In genomic region chr7:80907141-80907601, GRCh38 we compare ENCODE assay signal across 1 cellular context.
TF ChIP-seq lines count a peak whose summit lies in the region.

No MANE protein-coding gene starts in this region.

TF ChIP-seq in HEK293, 187 proteins besides CTCF, POLR2A, EP300 and RAD21 (continued from another document):
- TF ChIP-seq PRDM4 (tag by site-specific recombination; IDR thresholded peaks at IDR 0.05) (no peak), ZNF837 (tag by site-specific recombination; IDR thresholded peaks at IDR 0.05) (no peak), ZNF639 (tag by site-specific recombination; IDR thresholded peaks at IDR 0.05) (no peak), FEZF1 (tag by site-specific recombination; IDR thresholded peaks at IDR 0.05) (peak; percentile 79), ZBTB48 (tag by site-specific recombination; IDR thresholded peaks at IDR 0.05) (no peak), ZNF239 (tag by site-specific recombination; IDR thresholded peaks at IDR 0.05) (no peak), ZNF221 (tag by site-specific recombination; IDR thresholded peaks at IDR 0.05; ENCODE audit: borderline replicate concordance) (no peak), ZNF510 (tag by site-specific recombination; IDR thresholded peaks at IDR 0.05; ENCODE audit: insufficient replicate concordance) (no peak), ZNF335 (tag by site-specific recombination; conservative IDR thresholded peaks at IDR 0.05) (peak; percentile 32), ZNF701 (tag by site-specific recombination; IDR thresholded peaks at IDR 0.05) (no peak), TSHZ1 (tag by site-specific recombination; IDR thresholded peaks at IDR 0.05; ENCODE audit: borderline replicate concordance) (no peak), ZNF768 (tag by site-specific recombination; IDR thresholded peaks at IDR 0.05) (no peak), PRDM2 (tag by site-specific recombination; IDR thresholded peaks at IDR 0.05; ENCODE audit: borderline replicate concordance) (no peak), ZSCAN30 (tag by site-specific recombination; IDR thresholded peaks at IDR 0.05) (no peak), ZNF610 (tag by site-specific recombination; IDR thresholded peaks at IDR 0.05; ENCODE audit: borderline replicate concordance) (no peak), ZFHX2 (tag by site-specific recombination; conservative IDR thresholded peaks at IDR 0.05) (no peak)
- TF ChIP-seq, protein P1, sequence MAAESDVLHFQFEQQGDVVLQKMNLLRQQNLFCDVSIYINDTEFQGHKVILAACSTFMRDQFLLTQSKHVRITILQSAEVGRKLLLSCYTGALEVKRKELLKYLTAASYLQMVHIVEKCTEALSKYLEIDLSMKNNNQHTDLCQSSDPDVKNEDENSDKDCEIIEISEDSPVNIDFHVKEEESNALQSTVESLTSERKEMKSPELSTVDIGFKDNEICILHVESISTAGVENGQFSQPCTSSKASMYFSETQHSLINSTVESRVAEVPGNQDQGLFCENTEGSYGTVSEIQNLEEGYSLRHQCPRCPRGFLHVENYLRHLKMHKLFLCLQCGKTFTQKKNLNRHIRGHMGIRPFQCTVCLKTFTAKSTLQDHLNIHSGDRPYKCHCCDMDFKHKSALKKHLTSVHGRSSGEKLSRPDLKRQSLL (tag by site-specific recombination; IDR thresholded peaks at IDR 0.05) = peak; percentile 46; the same call in 1 of the 2 replicates
- TF ChIP-seq, protein P2, sequence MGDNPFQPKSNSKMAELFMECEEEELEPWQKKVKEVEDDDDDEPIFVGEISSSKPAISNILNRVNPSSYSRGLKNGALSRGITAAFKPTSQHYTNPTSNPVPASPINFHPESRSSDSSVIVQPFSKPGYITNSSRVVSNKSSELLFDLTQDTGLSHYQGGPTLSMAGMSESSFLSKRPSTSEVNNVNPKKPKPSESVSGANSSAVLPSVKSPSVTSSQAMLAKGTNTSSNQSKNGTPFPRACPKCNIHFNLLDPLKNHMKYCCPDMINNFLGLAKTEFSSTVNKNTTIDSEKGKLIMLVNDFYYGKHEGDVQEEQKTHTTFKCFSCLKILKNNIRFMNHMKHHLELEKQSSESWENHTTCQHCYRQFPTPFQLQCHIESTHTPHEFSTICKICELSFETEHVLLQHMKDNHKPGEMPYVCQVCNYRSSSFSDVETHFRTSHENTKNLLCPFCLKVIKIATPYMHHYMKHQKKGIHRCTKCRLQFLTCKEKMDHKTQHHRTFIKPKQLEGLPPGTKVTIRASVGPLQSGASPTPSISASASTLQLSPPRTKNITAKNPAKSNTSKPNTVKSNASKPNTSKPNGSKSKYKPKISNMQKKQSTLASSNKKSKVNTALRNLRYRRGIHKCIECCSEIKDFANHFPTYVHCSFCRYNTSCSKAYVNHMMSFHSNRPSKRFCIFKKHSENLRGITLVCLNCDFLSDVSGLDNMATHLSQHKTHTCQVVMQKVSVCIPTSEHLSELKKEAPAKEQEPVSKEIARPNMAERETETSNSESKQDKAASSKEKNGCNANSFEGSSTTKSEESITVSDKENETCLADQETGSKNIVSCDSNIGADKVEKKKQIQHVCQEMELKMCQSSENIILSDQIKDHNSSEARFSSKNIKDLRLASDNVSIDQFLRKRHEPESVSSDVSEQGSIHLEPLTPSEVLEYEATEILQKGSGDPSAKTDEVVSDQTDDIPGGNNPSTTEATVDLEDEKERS (tag by site-specific recombination; IDR thresholded peaks at IDR 0.05) = no peak
- TF ChIP-seq, protein P3, sequence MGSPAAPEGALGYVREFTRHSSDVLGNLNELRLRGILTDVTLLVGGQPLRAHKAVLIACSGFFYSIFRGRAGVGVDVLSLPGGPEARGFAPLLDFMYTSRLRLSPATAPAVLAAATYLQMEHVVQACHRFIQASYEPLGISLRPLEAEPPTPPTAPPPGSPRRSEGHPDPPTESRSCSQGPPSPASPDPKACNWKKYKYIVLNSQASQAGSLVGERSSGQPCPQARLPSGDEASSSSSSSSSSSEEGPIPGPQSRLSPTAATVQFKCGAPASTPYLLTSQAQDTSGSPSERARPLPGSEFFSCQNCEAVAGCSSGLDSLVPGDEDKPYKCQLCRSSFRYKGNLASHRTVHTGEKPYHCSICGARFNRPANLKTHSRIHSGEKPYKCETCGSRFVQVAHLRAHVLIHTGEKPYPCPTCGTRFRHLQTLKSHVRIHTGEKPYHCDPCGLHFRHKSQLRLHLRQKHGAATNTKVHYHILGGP (tag by site-specific recombination; IDR thresholded peaks at IDR 0.05) = no peak
- TF ChIP-seq, protein P4, sequence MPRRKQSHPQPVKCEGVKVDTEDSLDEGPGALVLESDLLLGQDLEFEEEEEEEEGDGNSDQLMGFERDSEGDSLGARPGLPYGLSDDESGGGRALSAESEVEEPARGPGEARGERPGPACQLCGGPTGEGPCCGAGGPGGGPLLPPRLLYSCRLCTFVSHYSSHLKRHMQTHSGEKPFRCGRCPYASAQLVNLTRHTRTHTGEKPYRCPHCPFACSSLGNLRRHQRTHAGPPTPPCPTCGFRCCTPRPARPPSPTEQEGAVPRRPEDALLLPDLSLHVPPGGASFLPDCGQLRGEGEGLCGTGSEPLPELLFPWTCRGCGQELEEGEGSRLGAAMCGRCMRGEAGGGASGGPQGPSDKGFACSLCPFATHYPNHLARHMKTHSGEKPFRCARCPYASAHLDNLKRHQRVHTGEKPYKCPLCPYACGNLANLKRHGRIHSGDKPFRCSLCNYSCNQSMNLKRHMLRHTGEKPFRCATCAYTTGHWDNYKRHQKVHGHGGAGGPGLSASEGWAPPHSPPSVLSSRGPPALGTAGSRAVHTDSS (tag by site-specific recombination; IDR thresholded peaks at IDR 0.05) = no peak
TF ChIP-seq in HEK293: peak in this region for 6.
